22 cellular contexts compared by ENCODE assay signal in genomic region chr7:78985509-78985908, GRCh38.
A peak's percentile ranks its signal among the peaks of the same experiment; 100 is the strongest.
DNase-seq lines count a peak whose midpoint lies in the region; ATAC-seq and TF ChIP-seq lines count a peak whose summit lies in the region.
"Had no signal": no experiment of that assay in that cellular context is flagged by ENCODE, and none has a peak within 500 bp of the region (broad histone marks: within the 10 kb centered on the region; RNA-seq: fewer than 3 reads in every experiment).

No MANE protein-coding gene starts in this region.

- in situ Hi-C loops in IMR-90 (cut with MboI; ENCODE audit: low sequenced_read_pairs) = no loop called here

- no peak overlapping the region for H2AK9ac ChIP-seq in IMR-90 (replicated peaks; ENCODE audit: low read depth, low read length, poor library complexity)

- no peak overlapping the region for H3K23ac ChIP-seq in IMR-90 (ENCODE audit: low read depth, low read length)

- TF ChIP-seq POLR2A in IMR-90 (IDR thresholded peaks at IDR 0.05; ENCODE audit: low read depth, low read length) = no peak
- no peak for TF ChIP-seq POLR2A in gastroesophageal sphincter (IDR thresholded peaks at IDR 0.05)

- H3K36me3 ChIP-seq in Caco-2 (ENCODE audit: control insufficient read depth, insufficient read depth, low read length) = no peaks in the 10 kb centered on the region
- H3K36me3 ChIP-seq in IMR-90 (ENCODE audit: control insufficient read depth, insufficient read depth, low read length) = no peaks in the 10 kb centered on the region
- no peaks in the 10 kb centered on the region for H3K36me3 ChIP-seq in PC-3 (ENCODE audit: low read depth, low read length)
- no peaks in the 10 kb centered on the region for H3K36me3 ChIP-seq in gastroesophageal sphincter
- H3K36me3 ChIP-seq: SJSA1 had no signal

- H4K91ac ChIP-seq in IMR-90 (ENCODE audit: insufficient read depth, low read depth, low read length) = no peak overlapping the region

- no peaks in the 10 kb centered on the region for H3K27me3 ChIP-seq in Caco-2 (replicated peaks; ENCODE audit: control insufficient read depth, insufficient read depth, low read length)
- H3K27me3 ChIP-seq in IMR-90 (ENCODE audit: control insufficient read depth, insufficient read depth, low read length) = no peaks in the 10 kb centered on the region
- no peaks in the 10 kb centered on the region for H3K27me3 ChIP-seq in PC-3 (ENCODE audit: low read length)
- no peaks in the 10 kb centered on the region for H3K27me3 ChIP-seq in gastroesophageal sphincter
- H3K27me3 ChIP-seq: SJSA1 had no signal

- H3K9me3 ChIP-seq in Caco-2 (no peaks in the 10 kb centered on the region), IMR-90 (ENCODE audit: control insufficient read depth, insufficient read depth, low read length) (no peaks in the 10 kb centered on the region), PC-3 (ENCODE audit: low read length) (no peaks in the 10 kb centered on the region), gastroesophageal sphincter (no peaks in the 10 kb centered on the region)
- H3K9me3 ChIP-seq: SJSA1 had no signal

- no peak overlapping the region for H3K56ac ChIP-seq in IMR-90 (ENCODE audit: extremely low read depth, insufficient read depth, low read length)

- no peaks in the 10 kb centered on the region for H4K20me1 ChIP-seq in IMR-90 (ENCODE audit: insufficient read depth, low read length)
- no peaks in the 10 kb centered on the region for H4K20me1 ChIP-seq in PC-3 (ENCODE audit: low read length)

- H2AFZ ChIP-seq in IMR-90 (replicated peaks; ENCODE audit: low read length, poor library complexity) (no peak overlapping the region), PC-3 (ENCODE audit: low read length) (no peak overlapping the region)
- H2AFZ ChIP-seq: PC-9 had no signal

- no peaks in the 10 kb centered on the region for H3K36me3 Mint-ChIP-seq in Caco-2 (ENCODE audit: insufficient read depth, unreplicated experiment)

- H3K14ac ChIP-seq in IMR-90 (replicated peaks; ENCODE audit: low read depth, low read length) = no peak overlapping the region

- intact Hi-C loops in Caco-2 (cut with micrococcal nuclease; ENCODE audit: unreplicated experiment) = no loop called here
- intact Hi-C loops in IMR-90 (cut with micrococcal nuclease) = no loop called here
- intact Hi-C loops in PC-3 (cut with micrococcal nuclease) = no loop called here

- no peak for ATAC-seq in IMR-90 (ENCODE audit: low read depth)
- peak; percentile 71; the same call in 1 of the 2 replicates for ATAC-seq in PC-3
- no peak for ATAC-seq in HG02970 (IDR thresholded peaks at IDR 0.05; ENCODE audit: low FRiP score, unreplicated experiment)
- ATAC-seq in gastroesophageal sphincter = no peak
- ATAC-seq: HCT116 had no signal

- no peak overlapping the region for H2BK120ac ChIP-seq in IMR-90 (ENCODE audit: low read depth, low read length)

- no peak overlapping the region for H2BK5ac ChIP-seq in IMR-90 (ENCODE audit: low read depth, low read length, poor library complexity, severe bottlenecking)

- H3K4me2 ChIP-seq in IMR-90 (ENCODE audit: low read depth, low read length) = no peak overlapping the region
- H3K4me2 ChIP-seq in PC-3 (ENCODE audit: low read length) = no peak overlapping the region
- H3K4me2 ChIP-seq: PC-9 had no signal

- peaks cover 9% of the 10 kb centered on the region for H3K27me3 Mint-ChIP-seq in Caco-2 (ENCODE audit: insufficient read depth, unreplicated experiment)

- H2AK5ac ChIP-seq in IMR-90 (ENCODE audit: low read depth, low read length) = no peak overlapping the region

- no peaks in the 10 kb centered on the region for H3K4me1 ChIP-seq in Caco-2
- H3K4me1 ChIP-seq in IMR-90 (ENCODE audit: control insufficient read depth, insufficient read depth, low read length) = no peaks in the 10 kb centered on the region
- no peaks in the 10 kb centered on the region for H3K4me1 ChIP-seq in PC-3 (ENCODE audit: insufficient read depth, low read length)
- no peaks in the 10 kb centered on the region for H3K4me1 ChIP-seq in gastroesophageal sphincter
- H3K4me1 ChIP-seq: SJSA1 had no signal

- no peaks in the 10 kb centered on the region for H3K4me1 Mint-ChIP-seq in Caco-2 (ENCODE audit: low read depth, unreplicated experiment)

- POLR2A ChIA-PET in Caco-2 (lab: Charles Lee) (no interaction called here), IMR-90 (lab: Charles Lee; ENCODE audit: unreplicated experiment) (no interaction called here), PC-3 (lab: Charles Lee; ENCODE audit: unreplicated experiment) (no interaction called here)

- H3F3A ChIP-seq in PC-3 (ENCODE audit: low read length, unreplicated experiment) = no peaks in the 10 kb centered on the region

- H3K9me3 Mint-ChIP-seq in Caco-2 (ENCODE audit: unreplicated experiment) = no peaks in the 10 kb centered on the region

- CTCF ChIA-PET in Caco-2 (lab: Charles Lee) = no interaction called here
- CTCF ChIA-PET in IMR-90 (lab: Yijun Ruan, JAX) = no interaction called here
- CTCF ChIA-PET in PC-3 (lab: Charles Lee) = no interaction called here

- TF ChIP-seq RAD21 in IMR-90 (IDR thresholded peaks at IDR 0.05; ENCODE audit: low read length) = no peak

- H3K9me2 ChIP-seq in PC-3 (replicated peaks; ENCODE audit: low read length) = no peaks in the 10 kb centered on the region

- BruUV-seq in Caco-2 (replicated peaks; lab: Mats Ljungman, UMichigan) (no TSS peak), IMR-90 (replicated peaks; lab: Mats Ljungman, UMichigan) (no TSS peak), PC-3 (replicated peaks; lab: Mats Ljungman, UMichigan) (no TSS peak)

- no peak overlapping the region for H2BK20ac ChIP-seq in IMR-90 (ENCODE audit: low read depth, low read length)

- no peak overlapping the region for H3K4me3 ChIP-seq in Caco-2 (ENCODE audit: low read depth, low read length)
- H3K4me3 ChIP-seq in IMR-90 (ENCODE audit: insufficient read depth, low read depth, low read length) = no peak overlapping the region
- no peak overlapping the region for H3K4me3 ChIP-seq in PC-3 (ENCODE audit: low read length)
- no peak overlapping the region for H3K4me3 ChIP-seq in fibroblast of pulmonary artery (replicated peaks; ENCODE audit: low read depth, low read length)
- no peak overlapping the region for H3K4me3 ChIP-seq in gastroesophageal sphincter
- H3K4me3 ChIP-seq: PC-9, SJSA1 had no signal

- H2BK15ac ChIP-seq in IMR-90 (ENCODE audit: low read depth, low read length) = no peak overlapping the region

- WGBS in IMR-90 (ENCODE audit: extremely low coverage in 2 of 2, insufficient read length in 1 of 2), 2 experiments = no CpG with 5 or more reads among the region's 3 CpGs
- WGBS in gastroesophageal sphincter (ENCODE audit: low coverage in 1 of 2), 2 donors = 61 to 71% methylated on average over 3 of the region's 3 CpGs

- H3K27ac Mint-ChIP-seq in Caco-2 (ENCODE audit: unreplicated experiment) = no peak overlapping the region
- H3K27ac Mint-ChIP-seq: T-helper 2 cell treated with Interferon-gamma antibody and Interleukin-4, amounts not matched to agents 5 μg/mL and 100 μg/mL, for 36 hours had no signal

- TF ChIP-seq EP300 in gastroesophageal sphincter (IDR thresholded peaks at IDR 0.05) = no peak

- H3K4ac ChIP-seq in IMR-90 (ENCODE audit: low read depth, low read length) = no peak overlapping the region

- no peak overlapping the region for H4K5ac ChIP-seq in IMR-90 (ENCODE audit: low read depth, low read length)

- DNase-seq in Caco-2 = no peak
- no peak for DNase-seq in IMR-90
- DNase-seq in PC-3 = peak; percentile 64
- DNase-seq in fibroblast of pulmonary artery (ENCODE audit: low read depth) = peak; percentile 1
- DNase-seq in iPS-NIHi7 (ENCODE audit: extremely low spot score) = no peak
- DNase-seq in NCI-H1436 (lab: John Stamatoyannopoulos, UW) = no peak
- DNase-seq: C1 segment of cervical spinal cord, DMS79 treated with DMSO at 0.1 percent for 48 hours, GOT3, Karpas-422, MM.1S, NCI-H1092, NCI-H1694, NCI-H2081 treated with DMSO at 0.1 percent for 48 hours, NCI-H510A, NCI-H748 treated with DMSO at 0.1 percent for 48 hours, PC-9 had no signal

- TF ChIP-seq CTCF in Caco-2 (IDR thresholded peaks at IDR 0.05; ENCODE audit: insufficient read depth in 1 of 2, low read depth in 1 of 2, low read length in 1 of 2, severe bottlenecking in 1 of 2, unreplicated experiment in 1 of 2) = peak; percentile 16 to 24
- 0 out of 2 replicates have a peak, but pooled peaks have one; percentile 14 for TF ChIP-seq CTCF in IMR-90 (conservative IDR thresholded peaks at IDR 0.05; ENCODE audit: low read depth, low read length)
- TF ChIP-seq CTCF in PC-3 (conservative IDR thresholded peaks at IDR 0.05; ENCODE audit: low read depth, low read length) = peak; percentile 65
- TF ChIP-seq CTCF in fibroblast of pulmonary artery (IDR thresholded peaks at IDR 0.05; ENCODE audit: low read length, missing control alignments) = no peak
- no peak for TF ChIP-seq CTCF in gastroesophageal sphincter (IDR thresholded peaks at IDR 0.05)

- H3K4me3 Mint-ChIP-seq in Caco-2 (ENCODE audit: unreplicated experiment) = no peak overlapping the region
- H3K4me3 Mint-ChIP-seq: T-helper 2 cell treated with Interferon-gamma antibody and Interleukin-4, amounts not matched to agents 5 μg/mL and 100 μg/mL, for 36 hours had no signal

- dilution Hi-C loops in IMR-90 (cut with HindIII; ENCODE audit: low sequenced_read_pairs, unreplicated experiment) = no loop called here

- H3K27ac ChIP-seq in IMR-90 (ENCODE audit: insufficient read depth, low read length) = no peak overlapping the region
- no peak overlapping the region for H3K27ac ChIP-seq in PC-3 (ENCODE audit: low read length)
- H3K27ac ChIP-seq in gastroesophageal sphincter = no peak overlapping the region
- H3K27ac ChIP-seq: PC-9, SJSA1 had no signal

- H3K79me1 ChIP-seq in IMR-90 (ENCODE audit: low read depth in 1 of 2, low read length in 2 of 2) = no peaks in the 10 kb centered on the region

- no peaks in the 10 kb centered on the region for H3K79me2 ChIP-seq in PC-3 (ENCODE audit: low read length)

- H4K8ac ChIP-seq in IMR-90 (ENCODE audit: low read depth in 2 of 2, low read length in 2 of 2) = no peak overlapping the region

- no peak overlapping the region for H3K18ac ChIP-seq in IMR-90 (ENCODE audit: low read depth, low read length)

- H3K9me1 ChIP-seq in IMR-90 (ENCODE audit: insufficient read depth, low read length) = no peaks in the 10 kb centered on the region

- H3K9ac ChIP-seq in IMR-90 (ENCODE audit: low read depth, low read length) (no peak overlapping the region), PC-3 (ENCODE audit: low read length) (no peak overlapping the region)

TF ChIP-seq in IMR-90, 13 proteins besides CTCF, POLR2A, EP300 and RAD21 (continues in another document):
- TF ChIP-seq FOS (IDR thresholded peaks at IDR 0.05; ENCODE audit: low read depth, low read length) = no peak
- no peak for TF ChIP-seq SMC3 (IDR thresholded peaks at IDR 0.05; ENCODE audit: low read depth, low read length)
- no peak for TF ChIP-seq RCOR1 (IDR thresholded peaks at IDR 0.05; ENCODE audit: insufficient replicate concordance, low read length)
- TF ChIP-seq CHD1 (IDR thresholded peaks at IDR 0.05; ENCODE audit: low read depth, low read length) = no peak

Comparison
In these comparisons a context has a peak if more than half of its experiments do, and no peak if none do; other contexts are left out.
1. DNase-seq: peak in PC-3 (single experiment) and fibroblast of pulmonary artery (single experiment); none in Caco-2 (0 of 2), IMR-90 (single experiment), iPS-NIHi7 (single experiment) and NCI-H1436 (single experiment).
2. CTCF ChIP-seq: peak in Caco-2 (2 of 2), IMR-90 (single experiment) and PC-3 (single experiment); none in fibroblast of pulmonary artery (single experiment) and gastroesophageal sphincter (0 of 4).